ENCODE assay signal across 10 cellular contexts in genomic region chr11:61267437-61267841, GRCh38. TPM values are rescaled to one million over a fixed set of nuclear protein-coding genes. Genes with fewer than 3 reads are reported as not detected.
"Had no signal": no experiment of that assay in that cellular context is flagged by ENCODE, and none has a peak within 500 bp of the region (broad histone marks: within the 10 kb centered on the region; RNA-seq: fewer than 3 reads in every experiment).

No MANE protein-coding gene starts in this region.

- H3K36me3 ChIP-seq: brain microvascular endothelial cell, thyroid gland, vagina had no signal

- DNase-seq: amniotic stem cell, brain microvascular endothelial cell, dorsolateral prefrontal cortex, mesenchymal stem cell, T-helper 17 cell, thyroid gland had no signal

- H3K27me3 ChIP-seq: brain microvascular endothelial cell, dorsolateral prefrontal cortex, thyroid gland, vagina had no signal

- ATAC-seq: esophagus mucosa, T-helper 17 cell had no signal

- H3K4me3 ChIP-seq: dorsolateral prefrontal cortex, thyroid gland, vagina had no signal

- H3K9me3 ChIP-seq: thyroid gland, vagina had no signal

- H3K27ac ChIP-seq: brain microvascular endothelial cell, dorsolateral prefrontal cortex, thyroid gland, vagina had no signal

- H3K4me1 ChIP-seq: vagina had no signal

RNA-seq across cellular contexts. Expression of gene PGA5, which starts 26.5 kb away (rescaled TPM):
- total RNA-seq: esophagus mucosa, neural crest cell, osteocyte, T-helper 17 cell, vagina had no signal

RNA-seq across cellular contexts. Expression of gene PGA4, which starts 45.3 kb away (rescaled TPM):
- total RNA-seq: esophagus mucosa, neural crest cell, osteocyte, T-helper 17 cell had no signal
